Comparison of ENCODE assay signal across 9 cellular contexts in genomic region chr3:142976621-142977398, GRCh38. TPM values are rescaled to one million over a fixed set of nuclear protein-coding genes. Genes with fewer than 3 reads are reported as not detected.
A peak's percentile ranks its signal among the peaks of the same experiment; 100 is the strongest.
DNase-seq lines count a peak whose midpoint lies in the region; ATAC-seq and TF ChIP-seq lines count a peak whose summit lies in the region.
"Had no signal": no experiment of that assay in that cellular context is flagged by ENCODE, and none has a peak within 500 bp of the region (broad histone marks: within the 10 kb centered on the region; RNA-seq: fewer than 3 reads in every experiment).

No MANE protein-coding gene starts in this region.

- H3K27me3 ChIP-seq in BJ (ENCODE audit: control insufficient read depth, insufficient read depth, low read length) = peaks cover 2% of the 10 kb centered on the region; the same call in 1 of the 2 replicates
- H3K27me3 ChIP-seq in dorsolateral prefrontal cortex = peaks cover 0 to 12% (median 0%) of the 10 kb centered on the region in 45 donors
- peaks cover 5% of the 10 kb centered on the region for H3K27me3 ChIP-seq in CD4-positive, alpha-beta T cell (ENCODE audit: control insufficient read depth, insufficient read depth, low read length)

- no peak overlapping the region for H3K27ac Mint-ChIP-seq in CD4-positive, alpha-beta T cell
- H3K27ac Mint-ChIP-seq in mesothelial cell of epicardium = no peak overlapping the region

- H3K4me3 ChIP-seq in BJ (ENCODE audit: low read depth, low read length) (no peak overlapping the region), dorsolateral prefrontal cortex (no peak overlapping the region)

- H3K27ac ChIP-seq in dorsolateral prefrontal cortex = no peak overlapping the region
- H3K27ac ChIP-seq in CD4-positive, alpha-beta T cell (ENCODE audit: low read depth, low read length) = no peak overlapping the region

- TF ChIP-seq CTCF in BJ (IDR thresholded peaks at IDR 0.05; ENCODE audit: insufficient read depth, low read depth, low read length) (no peak), dorsolateral prefrontal cortex (IDR thresholded peaks at IDR 0.05 in 54 of 56, conservative IDR thresholded peaks at IDR 0.05 in 2 of 56; ENCODE audit: low read depth in 1 of 56, partially characterized antibody in 56 of 56) (no peak), mesothelial cell of epicardium (IDR thresholded peaks at IDR 0.05; ENCODE audit: unreplicated experiment) (no peak)
- no peak for TF ChIP-seq CTCF in CD4-positive, alpha-beta T cell (IDR thresholded peaks at IDR 0.05)

- no peak overlapping the region for H3K4me3 Mint-ChIP-seq in CD4-positive, alpha-beta T cell
- H3K4me3 Mint-ChIP-seq in mesothelial cell of epicardium = no peak overlapping the region
- H3K4me3 Mint-ChIP-seq: nephron had no signal

- peaks cover 47% of the 10 kb centered on the region for H3K27me3 Mint-ChIP-seq in CD4-positive, alpha-beta T cell
- peaks cover 5% of the 10 kb centered on the region for H3K27me3 Mint-ChIP-seq in mesothelial cell of epicardium (ENCODE audit: low read depth)

- ATAC-seq in CD4-positive, alpha-beta T cell (ENCODE audit: poor library complexity) = no peak
- no peak for ATAC-seq in HG03108 (IDR thresholded peaks at IDR 0.05; ENCODE audit: unreplicated experiment)

- no peaks in the 10 kb centered on the region for H3K4me1 Mint-ChIP-seq in CD4-positive, alpha-beta T cell (ENCODE audit: low read depth)
- peaks cover 3% of the 10 kb centered on the region for H3K4me1 Mint-ChIP-seq in mesothelial cell of epicardium
- H3K4me1 Mint-ChIP-seq: nephron had no signal

- H3K36me3 Mint-ChIP-seq in CD4-positive, alpha-beta T cell (ENCODE audit: low read depth) = no peaks in the 10 kb centered on the region
- H3K36me3 Mint-ChIP-seq in mesothelial cell of epicardium = no peaks in the 10 kb centered on the region

- intact Hi-C loops in dorsolateral prefrontal cortex (cut with DNase I) = no loop called here
- intact Hi-C loops in CD4-positive, alpha-beta T cell (cut with DNase I, micrococcal nuclease) = no loop called here

- POLR2A ChIA-PET in BJ (lab: Charles Lee) = no interaction called here
- POLR2A ChIA-PET in CD4-positive, alpha-beta T cell (lab: Charles Lee) = no interaction called here

- CTCF ChIA-PET in BJ (lab: Yijun Ruan, JAX) = interaction anchor here (1.2 to 1.7 kb wide), 2 partner anchors 10 to 148 kb away, joined by 7 to 8 read pairs; no protein-coding TSS in a partner anchor
- CTCF ChIA-PET in CD4-positive, alpha-beta T cell (lab: Charles Lee) = no interaction called here

- DNase-seq in BJ (ENCODE audit: low read depth) (peak; percentile 67), NCI-H446 treated with DMSO at 0.1 percent for 48 hours (lab: John Stamatoyannopoulos, UW) (peak; percentile 63), dorsolateral prefrontal cortex (peak in 7 of 10 donors; percentile 35 to 65 (median 52)), mucosa of gallbladder (ENCODE audit: low spot score) (peak; percentile 87), mesothelial cell of epicardium (ENCODE audit: low spot score in 2 of 2, unreplicated experiment in 2 of 2) (no peak)
- no peak for DNase-seq in stimulated activated CD4-positive, alpha-beta T cell treated with anti-CD3 and anti-CD28 coated beads, Interleukin-4, amount 100 ng/mL, for 1 hour
- DNase-seq in CD4-positive, alpha-beta T cell = no peak

- H3K36me3 ChIP-seq in BJ (ENCODE audit: control insufficient read depth, insufficient read depth, low read length) = no peaks in the 10 kb centered on the region

- no peaks in the 10 kb centered on the region for H3K9me3 Mint-ChIP-seq in CD4-positive, alpha-beta T cell
- H3K9me3 Mint-ChIP-seq in mesothelial cell of epicardium = no peaks in the 10 kb centered on the region
- H3K9me3 Mint-ChIP-seq: nephron had no signal

- H3K9me3 ChIP-seq in CD4-positive, alpha-beta T cell (ENCODE audit: control insufficient read depth, low read length) = no peaks in the 10 kb centered on the region

RNA-seq across cellular contexts. Expression of gene PAQR9, which starts 13.3 kb away (rescaled TPM):
- polyA plus RNA-seq in BJ (2011; rRNA removed) = not detected in 2 replicates
- not detected in 2 replicates for polyA minus RNA-seq in BJ (2011; rRNA and poly(A)+ RNA removed)
- total RNA-seq in dorsolateral prefrontal cortex (10 to 100 TPM in 49 of 120 experiments, 1 to 10 TPM in 71; 2.1 to 17.1 (median 9.4) TPM), mucosa of gallbladder (0.32 TPM), mesothelial cell of epicardium (0.09 to 0.18 TPM in 2 of 3 replicates, not detected in the other)
- total RNA-seq in CD4-positive, alpha-beta T cell = not detected

RNA-seq across cellular contexts. Expression of gene U2SURP, which starts 24.6 kb away (rescaled TPM):
- polyA plus RNA-seq in BJ (2011; rRNA removed) = 22.6 and 47.2 TPM in 2 replicates
- 35.0 and 39.4 TPM in 2 replicates for polyA minus RNA-seq in BJ (2011; rRNA and poly(A)+ RNA removed)
- total RNA-seq in dorsolateral prefrontal cortex (100 to 1,000 TPM in 46 of 120 experiments, 10 to 100 TPM in 74; 60.5 to 131 (median 95.1) TPM), mucosa of gallbladder (58.7 TPM), mesothelial cell of epicardium (141 to 147 TPM (median 141 TPM) in 3 replicates)
- 100 to 1,000 TPM; 164 to 179 TPM for total RNA-seq in CD4-positive, alpha-beta T cell

Comparison
In these comparisons a context has a peak if more than half of its experiments do, and no peak if none do; other contexts are left out.
1. DNase-seq: peak in BJ (single experiment), NCI-H446 treated with DMSO at 0.1 percent for 48 hours (single experiment), dorsolateral prefrontal cortex (7 of 10) and mucosa of gallbladder (single experiment); none in stimulated activated CD4-positive, alpha-beta T cell treated with anti-CD3 and anti-CD28 coated beads, Interleukin-4, amount 100 ng/mL, for 1 hour (single experiment), CD4-positive, alpha-beta T cell (0 of 10) and mesothelial cell of epicardium (0 of 2).